Comparison of ENCODE assay signal across 8 cellular contexts in the genomic region with DNA sequence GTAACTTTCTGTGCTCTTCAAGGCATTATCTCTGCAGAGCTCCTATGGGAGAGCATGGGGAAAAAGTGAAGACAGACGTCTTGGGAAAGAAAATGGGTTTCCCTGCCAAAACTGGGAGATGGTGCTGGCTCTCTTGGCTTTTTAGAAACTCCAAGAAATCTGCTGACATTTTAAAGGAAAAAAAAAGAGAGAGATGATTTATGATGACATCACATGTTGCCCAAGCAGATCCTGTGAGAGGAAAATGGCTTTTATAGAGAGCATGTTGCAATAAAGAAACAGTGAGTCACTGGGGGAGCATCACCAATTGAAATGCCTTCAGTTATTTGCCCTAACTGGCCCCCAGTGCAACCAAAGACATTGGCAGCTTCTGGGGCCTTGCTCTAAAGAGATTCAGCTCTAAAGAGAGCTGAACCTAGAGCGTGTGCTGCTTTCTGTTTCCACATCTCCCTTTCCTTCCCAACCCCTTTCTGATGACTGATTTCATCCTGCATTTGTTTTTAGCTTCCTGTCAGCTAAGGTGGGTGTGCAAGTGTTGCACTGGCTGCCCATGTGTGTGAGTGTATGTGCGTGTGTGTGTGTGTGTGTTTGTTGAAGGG. TPM values are rescaled to one million over a fixed set of nuclear protein-coding genes. Genes with fewer than 3 reads are reported as not detected.
DNase-seq lines count a peak whose midpoint lies in the region; ATAC-seq and TF ChIP-seq lines count a peak whose summit lies in the region.

No MANE protein-coding gene starts in this region.

- no peak overlapping the region for H2BK120ac ChIP-seq in mesendoderm (ENCODE audit: low read depth, low read length)

- no peak for ATAC-seq in HG02588 (IDR thresholded peaks at IDR 0.05; ENCODE audit: unreplicated experiment)

- no peak overlapping the region for H3K18ac ChIP-seq in mesendoderm (ENCODE audit: low read length)

- WGBS in mesendoderm (ENCODE audit: extremely low coverage, insufficient coverage, low lambda C conversion rate), result no CpG with 5 or more reads among the region's 3 CpGs

- H3K9ac ChIP-seq in SK-N-MC (ENCODE audit: insufficient read length) (no peak overlapping the region), skeletal muscle satellite cell (ENCODE audit: low read depth, low read length) (no peak overlapping the region), mesendoderm (ENCODE audit: low read length) (no peak overlapping the region)

- no peak overlapping the region for H4K5ac ChIP-seq in mesendoderm (ENCODE audit: low read length)

- H3K36me3 ChIP-seq in SK-N-MC (ENCODE audit: insufficient read depth, low read length) (no peaks in the 10 kb centered on the region), skeletal muscle satellite cell (ENCODE audit: insufficient read depth, low read length) (no peaks in the 10 kb centered on the region), mesendoderm (ENCODE audit: control insufficient read depth, insufficient read depth, low read length) (no peaks in the 10 kb centered on the region)

- no peak overlapping the region for H3K4ac ChIP-seq in mesendoderm (ENCODE audit: low read depth, low read length)

- H3K79me2 ChIP-seq in mesendoderm (ENCODE audit: control insufficient read depth, insufficient read depth, low read length), result no peaks in the 10 kb centered on the region

- no peak overlapping the region for H2BK15ac ChIP-seq in mesendoderm (replicated peaks; ENCODE audit: low read depth)

- no peak overlapping the region for H3K56ac ChIP-seq in mesendoderm (ENCODE audit: low read length)

- no peak for TF ChIP-seq CTCF in foreskin fibroblast (IDR thresholded peaks at IDR 0.05; ENCODE audit: low read depth, low read length)

- H3K27ac ChIP-seq in SK-N-MC (no peak overlapping the region), mesendoderm (ENCODE audit: low read depth, low read length) (no peak overlapping the region)

- H3K4me2 ChIP-seq in skeletal muscle satellite cell (ENCODE audit: low read length), result peak overlapping the region; percentile 49
- no peak overlapping the region for H3K4me2 ChIP-seq in mesendoderm (ENCODE audit: low read length)

- no peak overlapping the region for H2AK5ac ChIP-seq in mesendoderm (ENCODE audit: low read length)

- peaks cover 24% of the 10 kb centered on the region for H3K27me3 ChIP-seq in skeletal muscle satellite cell (ENCODE audit: control insufficient read depth, insufficient read depth, low read length)
- no peaks in the 10 kb centered on the region for H3K27me3 ChIP-seq in mesendoderm (ENCODE audit: insufficient read depth, low read length, poor library complexity)

- no peak overlapping the region for H3K23ac ChIP-seq in mesendoderm (ENCODE audit: low read length)

- H3K9me3 ChIP-seq in SK-N-MC (ENCODE audit: low read depth, low read length) (no peaks in the 10 kb centered on the region), skeletal muscle satellite cell (replicated peaks; ENCODE audit: low read length) (no peaks in the 10 kb centered on the region)

- no peak overlapping the region for H2BK5ac ChIP-seq in mesendoderm (ENCODE audit: low read length)

- H4K8ac ChIP-seq in mesendoderm (ENCODE audit: low read depth, low read length), result no peak overlapping the region

- H3K4me1 ChIP-seq in skeletal muscle satellite cell (ENCODE audit: control insufficient read depth, insufficient read depth, low read length), result peaks cover 13% of the 10 kb centered on the region
- no peaks in the 10 kb centered on the region for H3K4me1 ChIP-seq in mesendoderm (ENCODE audit: control insufficient read depth, low read depth, low read length)

- no peak overlapping the region for H3K4me3 ChIP-seq in SK-N-MC
- no peak overlapping the region for H3K4me3 ChIP-seq in foreskin fibroblast (ENCODE audit: low read depth in 1 of 2, low read length in 2 of 2)
- peak overlapping the region; percentile 13 for H3K4me3 ChIP-seq in skeletal muscle satellite cell (ENCODE audit: low read length)
- H3K4me3 ChIP-seq in mesendoderm (ENCODE audit: low read length), result no peak overlapping the region

- no peaks in the 10 kb centered on the region for H3K79me1 ChIP-seq in mesendoderm (ENCODE audit: low read length)

- peak; percentile 64 for DNase-seq in H4 (ENCODE audit: low spot score)
- peak; percentile 3 for DNase-seq in SK-N-MC (ENCODE audit: low read depth, low spot score)
- DNase-seq in foreskin fibroblast, result peak; percentile 80 to 91
- no peak for DNase-seq in mesendoderm
- no peak for DNase-seq in activated naive CD4-positive, alpha-beta T cell (lab: John Stamatoyannopoulos, UW)
- no peak for DNase-seq in NCI-H1105 (lab: John Stamatoyannopoulos, UW)

RNA-seq across cellular contexts. Expression of a gene that starts 37.7 kb away (rescaled TPM):
- 0.10 TPM in 1 of 2 replicates, not detected in the other for total RNA-seq in H4 (2014; rRNA removed; shearing (Covaris generic))
- 2.2 and 3.8 TPM in 2 replicates for total RNA-seq in skeletal muscle satellite cell (2012; rRNA removed)
- polyA plus RNA-seq in mesendoderm (2013, experiment 1 of 2), result 0.17 TPM
- 0.69 TPM for polyA plus RNA-seq in mesendoderm (2013, experiment 2 of 2)

Comparison
In these comparisons a context has a peak if more than half of its experiments do, and no peak if none do; other contexts are left out.
1. DNase-seq: peak in H4 (single experiment), SK-N-MC (single experiment) and foreskin fibroblast (2 of 2); none in mesendoderm (single experiment), activated naive CD4-positive, alpha-beta T cell (0 of 4) and NCI-H1105 (single experiment).